8 cellular contexts compared by ENCODE assay signal in genomic region chr18:3593904-3594759, GRCh38.
DNase-seq lines count a peak whose midpoint lies in the region; ATAC-seq, FAIRE-seq and TF ChIP-seq lines count a peak whose summit lies in the region.

No MANE protein-coding gene starts in this region.

- H3K36me3 ChIP-seq in GM23248 (ENCODE audit: low read depth) = no peaks in the 10 kb centered on the region

- peak overlapping the region; percentile 100 for H3K27ac ChIP-seq in GM23248

- H3K27me3 ChIP-seq in GM23248 (replicated peaks; ENCODE audit: insufficient read depth) = no peaks in the 10 kb centered on the region

- H3K9ac ChIP-seq in GM23248 = peak overlapping the region; percentile 99

- H3K27me3 Mint-ChIP-seq in activated T-helper 17 cell treated with anti-CD3 and anti-CD28 coated beads, Interleukin-2, amount 50 U/mL, for 72 hours = no peaks in the 10 kb centered on the region
- no peaks in the 10 kb centered on the region for H3K27me3 Mint-ChIP-seq in nephron (ENCODE audit: low read depth)

- 0 to 1% methylated on average over 17 of the region's 17 CpGs for WGBS in GM23248 (ENCODE audit: low coverage in 1 of 2, low lambda C conversion rate in 2 of 2, missing lambda C conversion rate in 2 of 2), 2 experiments

- H3K9me3 Mint-ChIP-seq in activated T-helper 17 cell treated with anti-CD3 and anti-CD28 coated beads, Interleukin-2, amount 50 U/mL, for 72 hours = no peaks in the 10 kb centered on the region
- no peaks in the 10 kb centered on the region for H3K9me3 Mint-ChIP-seq in nephron

- peaks cover 42% of the 10 kb centered on the region for H3K4me1 ChIP-seq in GM23248 (ENCODE audit: insufficient read depth)

- peak; percentile 98 for DNase-seq in ELR (ENCODE audit: low read depth)
- peak; percentile 97 for DNase-seq in GM23248
- DNase-seq in Kasumi-1 (lab: John Stamatoyannopoulos, UW) = peak; percentile 87 to 90
- DNase-seq in RCC 7860 (ENCODE audit: low spot score) = peak; percentile 88
- DNase-seq in fibroblast of peridontal ligament (ENCODE audit: extremely low read depth) = peak; percentile 99
- peak; percentile 85 for DNase-seq in stimulated activated naive CD8-positive, alpha-beta T cell treated with anti-CD3 and anti-CD28 coated beads, Interleukin-15, Interleukin-2, amounts not matched to agents 100 U/mL and 50 U/mL, for 24 hours

- peak overlapping the region; percentile 94 for H3K4me3 Mint-ChIP-seq in activated T-helper 17 cell treated with anti-CD3 and anti-CD28 coated beads, Interleukin-2, amount 50 U/mL, for 72 hours
- peak overlapping the region; percentile 81 to 95 (median 83) for H3K4me3 Mint-ChIP-seq in nephron

- peak; percentile 38 for FAIRE-seq in RCC 7860 (lab: Jason Lieb, UNC)

- ATAC-seq in activated T-helper 17 cell treated with anti-CD3 and anti-CD28 coated beads, Interleukin-2, amount 50 U/mL, for 72 hours (replicated peaks) = peak; percentile 77
- ATAC-seq in stimulated activated naive CD8-positive, alpha-beta T cell treated with anti-CD3 and anti-CD28 coated beads, Interleukin-15, Interleukin-2, amounts not matched to agents 100 U/mL and 50 U/mL, for 24 hours = peak; percentile 93

- H3K4me2 ChIP-seq in GM23248 (ENCODE audit: unreplicated experiment) = peak overlapping the region; percentile 99

- peaks cover 52% of the 10 kb centered on the region for H3F3A ChIP-seq in GM23248 (ENCODE audit: insufficient read depth)

- no peaks in the 10 kb centered on the region for H3K9me3 ChIP-seq in GM23248 (ENCODE audit: low read depth)

- peaks cover 32% of the 10 kb centered on the region for H3K4me1 Mint-ChIP-seq in activated T-helper 17 cell treated with anti-CD3 and anti-CD28 coated beads, Interleukin-2, amount 50 U/mL, for 72 hours
- peaks cover 63% of the 10 kb centered on the region for H3K4me1 Mint-ChIP-seq in nephron

- peak overlapping the region; percentile 86 for H3K4me3 ChIP-seq in GM23248

- H3K79me2 ChIP-seq in GM23248 (ENCODE audit: insufficient read depth) = peaks cover 34% of the 10 kb centered on the region

- in situ Hi-C loops in GM23248 (cut with MboI) = loop anchor here (10.0 kb wide), 1 partner anchor 71 kb away; no protein-coding TSS in a partner anchor

- H3K27ac Mint-ChIP-seq in activated T-helper 17 cell treated with anti-CD3 and anti-CD28 coated beads, Interleukin-2, amount 50 U/mL, for 72 hours = peak overlapping the region; percentile 97
- peak overlapping the region; percentile 96 to 98 (median 98) for H3K27ac Mint-ChIP-seq in nephron

- H4K20me1 ChIP-seq in GM23248 (ENCODE audit: insufficient read depth) = no peaks in the 10 kb centered on the region

- TF ChIP-seq CTCF in nephron (IDR thresholded peaks at IDR 0.05; ENCODE audit: unreplicated experiment in 3 of 3) = peak; percentile 76 to 81 (median 80)

- H3K36me3 Mint-ChIP-seq in activated T-helper 17 cell treated with anti-CD3 and anti-CD28 coated beads, Interleukin-2, amount 50 U/mL, for 72 hours (ENCODE audit: low read depth) = peaks cover 58% of the 10 kb centered on the region
- H3K36me3 Mint-ChIP-seq in nephron (ENCODE audit: low read depth) = no peaks in the 10 kb centered on the region

- H2AFZ ChIP-seq in GM23248 = peak overlapping the region; percentile 60

- H3K9me2 ChIP-seq in GM23248 (ENCODE audit: insufficient read depth) = no peaks in the 10 kb centered on the region

Comparison
In these comparisons a context has a peak if more than half of its experiments do, and no peak if none do; other contexts are left out.
1. Peak in every context shown above with its lines: DNase-seq, ATAC-seq, H3K4me3 ChIP-seq and H3K27ac ChIP-seq.